Comparison of ENCODE assay signal across 8 cellular contexts in the genomic region with DNA sequence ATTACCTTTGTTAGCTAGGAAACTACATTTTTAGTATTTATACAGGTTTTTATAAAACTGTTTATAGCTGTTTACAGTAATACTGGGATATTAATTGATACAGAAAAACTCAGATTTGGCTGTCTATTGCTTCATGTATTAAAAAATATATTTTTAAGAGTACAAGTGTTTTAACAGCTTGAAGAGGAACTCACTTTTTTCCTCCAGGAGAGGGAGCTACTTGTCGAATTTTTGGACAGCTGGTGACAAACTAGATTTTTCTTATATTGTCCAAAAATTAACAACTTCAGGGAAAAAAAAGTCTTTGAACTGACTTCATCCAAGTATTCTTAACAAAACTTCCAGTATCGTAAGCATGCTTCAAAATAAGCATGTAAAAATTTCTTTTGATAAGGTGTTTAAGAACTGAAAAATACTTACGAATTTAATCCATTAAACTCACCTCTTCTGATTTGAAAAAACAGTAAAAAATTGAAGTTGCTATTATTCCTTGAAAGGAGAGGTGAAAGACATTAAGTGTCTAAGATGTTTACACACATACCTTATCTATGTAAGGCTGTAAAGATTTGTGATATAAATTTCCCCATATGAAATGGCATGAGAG. TPM values are rescaled to one million over a fixed set of nuclear protein-coding genes. Genes with fewer than 3 reads are reported as not detected.
A peak's percentile ranks its signal among the peaks of the same experiment; 100 is the strongest.
DNase-seq lines count a peak whose midpoint lies in the region; TF ChIP-seq lines count a peak whose summit lies in the region.

No MANE protein-coding gene starts in this region.

- no peak overlapping the region for H3K27ac Mint-ChIP-seq in activated T-helper 2 cell treated with anti-CD3 and anti-CD28 coated beads, Interferon-gamma antibody, Interleukin-2, Interleukin-4, amounts not matched to agents 10 μg/mL and 5 μg/mL and 100 μg/mL, durations not matched to agents 14 hours and 24 hours and 36 hours

- H3K9me3 ChIP-seq in HUES64 (ENCODE audit: insufficient read depth, low read depth, low read length), result no peaks in the 10 kb centered on the region

- H3K36me3 Mint-ChIP-seq in activated T-helper 2 cell treated with anti-CD3 and anti-CD28 coated beads, Interferon-gamma antibody, Interleukin-2, Interleukin-4, amounts not matched to agents 10 μg/mL and 5 μg/mL and 100 μg/mL, durations not matched to agents 14 hours and 24 hours and 36 hours (ENCODE audit: low read depth), result peaks cover 4% of the 10 kb centered on the region

- H3K9ac ChIP-seq in HUES64 (ENCODE audit: low read depth, low read length), result no peak overlapping the region

- peaks cover 30% of the 10 kb centered on the region for H3K4me1 Mint-ChIP-seq in activated T-helper 2 cell treated with anti-CD3 and anti-CD28 coated beads, Interferon-gamma antibody, Interleukin-2, Interleukin-4, amounts not matched to agents 10 μg/mL and 5 μg/mL and 100 μg/mL, durations not matched to agents 14 hours and 24 hours and 36 hours (ENCODE audit: low read depth)

- peak; percentile 31 for DNase-seq in COLO829 (ENCODE audit: low spot score)
- DNase-seq in SK-N-DZ (ENCODE audit: low spot score), result peak; percentile 40
- DNase-seq in fibroblast of peridontal ligament (ENCODE audit: extremely low read depth), result peak; percentile 90
- DNase-seq in retinal pigment epithelial cell (ENCODE audit: low read depth), result peak; percentile 19
- DNase-seq in NCI-H524 treated with DMSO at 0.1 percent for 48 hours (lab: John Stamatoyannopoulos, UW), result no peak
- DNase-seq in posterior vena cava (ENCODE audit: low spot score), result no peak
- DNase-seq in activated T-helper 2 cell treated with anti-CD3 and anti-CD28 coated beads, Interferon-gamma antibody, Interleukin-2, Interleukin-4, amounts not matched to agents 10 μg/mL and 5 μg/mL and 100 μg/mL, durations not matched to agents 14 hours and 24 hours and 36 hours (ENCODE audit: low spot score), result no peak

- peaks cover under 1% of the 10 kb centered on the region for H3K27me3 Mint-ChIP-seq in activated T-helper 2 cell treated with anti-CD3 and anti-CD28 coated beads, Interferon-gamma antibody, Interleukin-2, Interleukin-4, amounts not matched to agents 10 μg/mL and 5 μg/mL and 100 μg/mL, durations not matched to agents 14 hours and 24 hours and 36 hours (ENCODE audit: low read depth)

- no peaks in the 10 kb centered on the region for H3K27me3 ChIP-seq in HUES64 (ENCODE audit: insufficient read depth, low read length)

- H3K4me1 ChIP-seq in HUES64 (ENCODE audit: insufficient read depth, low read length), result peaks cover 54% of the 10 kb centered on the region

- H3K4me3 ChIP-seq in HUES64 (ENCODE audit: low read length) (peak overlapping the region; percentile 98), retinal pigment epithelial cell (ENCODE audit: low read length) (no peak overlapping the region)

- peak; percentile 59 for TF ChIP-seq CTCF in retinal pigment epithelial cell (conservative IDR thresholded peaks at IDR 0.05; ENCODE audit: low read depth, low read length)

- H3K9me3 Mint-ChIP-seq in activated T-helper 2 cell treated with anti-CD3 and anti-CD28 coated beads, Interferon-gamma antibody, Interleukin-2, Interleukin-4, amounts not matched to agents 10 μg/mL and 5 μg/mL and 100 μg/mL, durations not matched to agents 14 hours and 24 hours and 36 hours, result no peaks in the 10 kb centered on the region

- 0% methylated on average over 1 of the region's 3 CpGs for WGBS in HUES64

- no peaks in the 10 kb centered on the region for H3K36me3 ChIP-seq in HUES64 (ENCODE audit: insufficient read depth, low read length)

- intact Hi-C loops in posterior vena cava (cut with DNase I), result no loop called here
- intact Hi-C loops in activated T-helper 2 cell treated with anti-CD3 and anti-CD28 coated beads, Interferon-gamma antibody, Interleukin-2, Interleukin-4, amounts not matched to agents 10 μg/mL and 5 μg/mL and 100 μg/mL, durations not matched to agents 14 hours and 24 hours and 36 hours (cut with micrococcal nuclease), result loop anchor here (10.0 kb wide), 2 partner anchors 531 to 1381 kb away; partner anchors contain the start of gene PLS1

- no peak overlapping the region for H3K4me3 Mint-ChIP-seq in activated T-helper 2 cell treated with anti-CD3 and anti-CD28 coated beads, Interferon-gamma antibody, Interleukin-2, Interleukin-4, amounts not matched to agents 10 μg/mL and 5 μg/mL and 100 μg/mL, durations not matched to agents 14 hours and 24 hours and 36 hours (ENCODE audit: low read depth)

- H3K27ac ChIP-seq in HUES64 (ENCODE audit: low read depth, low read length), result no peak overlapping the region

RNA-seq across cellular contexts. Expression of gene DIPK2A, which starts 4.0 kb away (rescaled TPM):
- polyA plus RNA-seq in HUES64 (2013, experiment 1 of 2), result 23.2 TPM
- 21.4 TPM for polyA plus RNA-seq in HUES64 (2013, experiment 2 of 2)
- polyA plus RNA-seq in SK-N-DZ (2014; cell fraction: cytosol; rRNA removed), result 16.7 TPM in 2 replicates
- 12.5 and 28.3 TPM in 2 replicates for polyA plus RNA-seq in SK-N-DZ (2014; cell fraction: nucleus; rRNA removed)
- 10 to 100 TPM; 20.3 to 20.8 TPM for total RNA-seq in posterior vena cava
- 18.0 and 18.2 TPM in 2 replicates for total RNA-seq in activated T-helper 2 cell treated with anti-CD3 and anti-CD28 coated beads, Interferon-gamma antibody, Interleukin-2, Interleukin-4, amounts not matched to agents 10 μg/mL and 5 μg/mL and 100 μg/mL, durations not matched to agents 14 hours and 24 hours and 36 hours

Comparison
In these comparisons a context has a peak if more than half of its experiments do, and no peak if none do; other contexts are left out.
1. DNase-seq: peak in COLO829 (single experiment), SK-N-DZ (single experiment), fibroblast of peridontal ligament (single experiment) and retinal pigment epithelial cell (single experiment); none in NCI-H524 treated with DMSO at 0.1 percent for 48 hours (single experiment), posterior vena cava (single experiment) and activated T-helper 2 cell treated with anti-CD3 and anti-CD28 coated beads, Interferon-gamma antibody, Interleukin-2, Interleukin-4, amounts not matched to agents 10 μg/mL and 5 μg/mL and 100 μg/mL, durations not matched to agents 14 hours and 24 hours and 36 hours (single experiment).